ENCODE assay signal across 21 cellular contexts in genomic region chr10:29897999-29898716, GRCh38.
DNase-seq lines count a peak whose midpoint lies in the region; ATAC-seq, FAIRE-seq and TF ChIP-seq lines count a peak whose summit lies in the region.
"Had no signal": no experiment of that assay in that cellular context is flagged by ENCODE, and none has a peak within 500 bp of the region (broad histone marks: within the 10 kb centered on the region; RNA-seq: fewer than 3 reads in every experiment).

No MANE protein-coding gene starts in this region.

- H3K36me3 Mint-ChIP-seq in nephron (ENCODE audit: low read depth): no peaks in the 10 kb centered on the region
- H3K36me3 Mint-ChIP-seq: CD14-positive monocyte; CD4-positive, alpha-beta memory T cell; IgD-negative memory B cell had no signal

- H3K27ac ChIP-seq in heart left ventricle (no peak overlapping the region), tibial artery (peak overlapping the region; percentile 31 to 75)
- H3K27ac ChIP-seq: BLaER1 had no signal

- peaks cover 20% of the 10 kb centered on the region for H3K9me3 Mint-ChIP-seq in nephron
- H3K9me3 Mint-ChIP-seq: GM23338, HFFc6 had no signal

- peaks cover 0 to 19% (median 7%) of the 10 kb centered on the region in 12 donors for H3K4me1 ChIP-seq in heart left ventricle
- H3K4me1 ChIP-seq in tibial artery: peaks cover 0 to 32% (median 17%) of the 10 kb centered on the region in 4 donors
- H3K4me1 ChIP-seq: BLaER1 had no signal

- no peak for TF ChIP-seq POLR2A in heart left ventricle (IDR thresholded peaks at IDR 0.05)
- no peak for TF ChIP-seq POLR2A in GM12891 (IDR thresholded peaks at IDR 0.05; ENCODE audit: low read depth, low read length)

- peak overlapping the region; percentile 43 to 93 (median 82) for H3K27ac Mint-ChIP-seq in nephron
- H3K27ac Mint-ChIP-seq: CD14-positive monocyte; CD4-positive, alpha-beta memory T cell; GM23338; HFFc6; IgD-negative memory B cell had no signal

- DNase-seq in Right ventricle myocardium inferior (ENCODE audit: missing footprints) (no peak), heart left ventricle (no peak), bronchial epithelial cell (ENCODE audit: low read depth) (no peak), tibial artery (no peak), GM12891 (ENCODE audit: insufficient read length, low spot score) (no peak), DMS 273 (lab: John Stamatoyannopoulos, UW; ENCODE audit: unreplicated experiment) (no peak)
- DNase-seq: 8988T; CD4-positive, alpha-beta memory T cell; DMS79 treated with DMSO at 0.1 percent for 48 hours; GF-D8; HCEC 1CT; HFFc6 had no signal

- H3K4me1 Mint-ChIP-seq in nephron: peaks cover 38% of the 10 kb centered on the region
- H3K4me1 Mint-ChIP-seq: CD4-positive, alpha-beta memory T cell; IgD-negative memory B cell had no signal

- no peak overlapping the region for H3K4me3 Mint-ChIP-seq in nephron
- H3K4me3 Mint-ChIP-seq: CD14-positive monocyte, GM23338, HFFc6, IgD-negative memory B cell had no signal

- H3K9me3 ChIP-seq in heart left ventricle (peaks cover 0 to 13% (median 0%) of the 10 kb centered on the region in 12 donors), tibial artery (no peaks in the 10 kb centered on the region)
- H3K9me3 ChIP-seq: BLaER1 had no signal

- no peaks in the 10 kb centered on the region for H3K36me3 ChIP-seq in heart left ventricle
- H3K36me3 ChIP-seq in bronchial epithelial cell (ENCODE audit: control insufficient read depth, insufficient read depth, low read length): no peaks in the 10 kb centered on the region
- H3K36me3 ChIP-seq in tibial artery: no peaks in the 10 kb centered on the region
- H3K36me3 ChIP-seq: BLaER1 had no signal

- WGBS in heart left ventricle, 4 donors: 80 to 86% (median 85%) methylated on average over 6 of the region's 6 CpGs

- ATAC-seq in Right ventricle myocardium inferior: peak; percentile 18
- ATAC-seq in heart left ventricle: no peak
- no peak for ATAC-seq in GM19455 (IDR thresholded peaks at IDR 0.05; ENCODE audit: unreplicated experiment)
- ATAC-seq: GM23338 had no signal

- FAIRE-seq in bronchial epithelial cell (lab: Jason Lieb, UNC) (peak; percentile 32), GM12891 (lab: Jason Lieb, UNC) (no peak)
- FAIRE-seq: GM19239, H54, HTR-8/SVneo had no signal

- H3K4me3 ChIP-seq in heart left ventricle: no peak overlapping the region
- H3K4me3 ChIP-seq in bronchial epithelial cell (ENCODE audit: low read depth, low read length): no peak overlapping the region
- H3K4me3 ChIP-seq in tibial artery: no peak overlapping the region
- H3K4me3 ChIP-seq: BLaER1, GM23338 had no signal

- H3K27me3 ChIP-seq in heart left ventricle (no peaks in the 10 kb centered on the region), bronchial epithelial cell (ENCODE audit: control insufficient read depth, insufficient read depth, low read length) (no peaks in the 10 kb centered on the region), tibial artery (no peaks in the 10 kb centered on the region)
- H3K27me3 ChIP-seq: BLaER1 had no signal

- TF ChIP-seq CTCF in heart left ventricle (IDR thresholded peaks at IDR 0.05) (no peak), bronchial epithelial cell (IDR thresholded peaks at IDR 0.05; ENCODE audit: insufficient read depth, low read length, severe bottlenecking) (no peak), nephron (IDR thresholded peaks at IDR 0.05; ENCODE audit: unreplicated experiment in 3 of 3) (no peak), tibial artery (IDR thresholded peaks at IDR 0.05) (no peak)

- intact Hi-C loops in Right ventricle myocardium inferior (cut with DNase I) (no loop called here), heart left ventricle (cut with DNase I) (no loop called here), tibial artery (cut with DNase I; ENCODE audit: low total_unique reads) (loop anchor here (10.0 kb wide), 1 partner anchor 47 kb away; no protein-coding TSS in a partner anchor)

- no peaks in the 10 kb centered on the region for H3K27me3 Mint-ChIP-seq in nephron (ENCODE audit: low read depth)

TF ChIP-seq in GM12891, 5 proteins besides CTCF, POLR2A, EP300 and RAD21:
- TF ChIP-seq POLR2AphosphoS5 (IDR thresholded peaks at IDR 0.05; ENCODE audit: low read depth, low read length): no peak
- no peak for TF ChIP-seq SPI1 (IDR thresholded peaks at IDR 0.05; ENCODE audit: low read depth, low read length)
- no peak for TF ChIP-seq PAX5 (IDR thresholded peaks at IDR 0.05; ENCODE audit: insufficient read depth, low read length, severe bottlenecking)
- no peak for TF ChIP-seq TAF1 (IDR thresholded peaks at IDR 0.05; ENCODE audit: low read depth, low read length)
- no peak for TF ChIP-seq POU2F2 (IDR thresholded peaks at IDR 0.05; ENCODE audit: low read depth, low read length)

Comparison
In these comparisons a context has a peak if more than half of its experiments do, and no peak if none do; other contexts are left out.
1. H3K27ac ChIP-seq: peak in tibial artery (2 of 2); none in heart left ventricle (0 of 12).